ENCODE assay signal across 15 cellular contexts in the genomic region with DNA sequence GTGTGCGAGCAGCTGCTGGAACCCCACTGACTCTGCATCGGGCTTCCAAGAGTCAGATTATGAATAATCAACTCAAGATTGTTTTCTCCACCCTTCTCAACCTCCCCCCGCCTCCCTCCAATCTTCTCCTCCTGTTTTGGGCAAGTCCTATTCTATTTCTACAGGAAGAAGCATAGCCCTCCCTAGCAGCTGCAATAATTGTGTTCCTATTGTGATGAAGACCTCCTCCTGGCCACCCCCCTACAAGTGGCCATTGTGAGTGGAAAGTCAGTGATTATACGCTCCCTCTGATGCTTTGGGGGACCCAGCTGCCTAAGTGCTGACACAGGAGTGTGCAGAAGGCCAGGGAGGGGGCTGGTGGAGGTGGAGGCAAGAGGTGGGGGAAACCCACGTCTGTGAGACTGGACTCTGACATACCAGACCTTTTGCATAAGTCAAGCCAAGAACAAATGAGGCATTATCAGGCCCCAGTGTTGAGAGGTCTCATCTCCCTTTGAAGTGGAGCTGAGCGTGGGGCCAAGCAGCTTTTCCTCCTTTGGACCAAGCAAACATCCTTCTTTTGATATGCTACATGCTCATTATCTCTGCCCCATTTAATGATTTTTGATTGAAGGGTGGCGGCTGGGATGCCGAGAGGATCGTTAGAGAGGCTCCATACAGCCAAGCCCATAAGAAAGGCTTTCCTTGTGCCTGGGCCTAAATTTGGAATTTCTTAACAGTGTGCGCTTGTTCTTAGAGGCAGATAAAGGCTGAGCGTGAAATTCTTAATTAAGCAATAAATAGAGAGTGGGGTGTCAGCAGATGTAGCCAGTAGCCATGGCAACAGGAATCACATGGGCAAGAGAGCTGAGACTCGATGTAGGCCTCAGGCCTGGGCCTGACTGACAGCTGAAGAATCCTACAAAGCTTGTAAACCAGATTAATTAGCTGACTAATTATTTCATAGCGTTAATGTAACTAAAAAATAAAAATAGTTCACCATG.
DNase-seq lines count a peak whose midpoint lies in the region; ATAC-seq and TF ChIP-seq lines count a peak whose summit lies in the region.
"Had no signal": no experiment of that assay in that cellular context is flagged by ENCODE, and none has a peak within 500 bp of the region (broad histone marks: within the 10 kb centered on the region; RNA-seq: fewer than 3 reads in every experiment).

No MANE protein-coding gene starts in this region.

- no peak for TF ChIP-seq CTCF in neural crest cell (conservative IDR thresholded peaks at IDR 0.05)
- TF ChIP-seq CTCF in colonic mucosa (IDR thresholded peaks at IDR 0.05), result no peak
- no peak for TF ChIP-seq CTCF in left ventricle myocardium inferior (IDR thresholded peaks at IDR 0.05; ENCODE audit: borderline replicate concordance)

- no peaks in the 10 kb centered on the region for H3K9me3 ChIP-seq in HUES48 (ENCODE audit: control insufficient read depth, insufficient read depth, low read length)
- no peaks in the 10 kb centered on the region for H3K9me3 ChIP-seq in colonic mucosa
- no peaks in the 10 kb centered on the region for H3K9me3 ChIP-seq in left ventricle myocardium inferior (replicated peaks)
- H3K9me3 ChIP-seq: adrenal gland had no signal

- H3K4me1 ChIP-seq in HUES48 (ENCODE audit: control insufficient read depth, insufficient read depth, low read length), result peaks cover 20% of the 10 kb centered on the region; the same call in 1 of the 2 replicates
- no peaks in the 10 kb centered on the region for H3K4me1 ChIP-seq in colonic mucosa
- H3K4me1 ChIP-seq in left ventricle myocardium inferior, result no peaks in the 10 kb centered on the region
- H3K4me1 ChIP-seq: adrenal gland had no signal

- DNase-seq in NCI-H748 treated with DMSO at 0.1 percent for 48 hours (lab: John Stamatoyannopoulos, UW) (peak; percentile 89), epidermal melanocyte (ENCODE audit: insufficient read length, low spot score) (peak; percentile 71), neural crest cell (ENCODE audit: low read depth, low spot score) (peak; percentile 65), left lobe of liver (ENCODE audit: low spot score) (no peak), colonic mucosa (no peak), left ventricle myocardium inferior (no peak)
- DNase-seq: adrenal gland; effector memory CD8-positive, alpha-beta T cell; left colon; Right ventricle myocardium superior; stimulated activated CD4-positive, alpha-beta T cell treated with anti-CD3 and anti-CD28 coated beads, Interleukin-4, amount 100 ng/mL, for 1 hour; T-helper 2 cell had no signal

- no peaks in the 10 kb centered on the region for H3K27me3 ChIP-seq in HUES48 (ENCODE audit: control insufficient read depth, insufficient read depth, low read length)
- no peaks in the 10 kb centered on the region for H3K27me3 ChIP-seq in colonic mucosa
- peaks cover 23% of the 10 kb centered on the region for H3K27me3 ChIP-seq in left ventricle myocardium inferior (ENCODE audit: low read depth)
- H3K27me3 ChIP-seq: adrenal gland had no signal

- intact Hi-C loops in colonic mucosa (cut with DNase I), result no loop called here
- intact Hi-C loops in left ventricle myocardium inferior (cut with micrococcal nuclease), result no loop called here

- H3K36me3 ChIP-seq in HUES48 (ENCODE audit: control insufficient read depth, insufficient read depth, low read length) (no peaks in the 10 kb centered on the region), colonic mucosa (no peaks in the 10 kb centered on the region), left ventricle myocardium inferior (no peaks in the 10 kb centered on the region)
- H3K36me3 ChIP-seq: adrenal gland had no signal

- peaks cover 58% of the 10 kb centered on the region for H3K4me1 Mint-ChIP-seq in neural crest cell
- H3K4me1 Mint-ChIP-seq: activated T-helper 17 cell treated with anti-CD3 and anti-CD28 coated beads, Interleukin-2, amount 50 U/mL, for 72 hours had no signal

- no peaks in the 10 kb centered on the region for H3K36me3 Mint-ChIP-seq in neural crest cell (ENCODE audit: low read depth)

- peaks cover 25% of the 10 kb centered on the region for H3K27me3 Mint-ChIP-seq in neural crest cell (ENCODE audit: low read depth)
- H3K27me3 Mint-ChIP-seq: activated T-helper 17 cell treated with anti-CD3 and anti-CD28 coated beads, Interleukin-2, amount 50 U/mL, for 72 hours; effector memory CD8-positive, alpha-beta T cell had no signal

- ATAC-seq in left lobe of liver, result no peak
- ATAC-seq: activated CD4-positive, CD25-positive, alpha-beta regulatory T cell treated with anti-CD3 and anti-CD28 coated beads, Interleukin-2, amount 50 U/mL, for 24 hours; activated T-helper 17 cell treated with anti-CD3 and anti-CD28 coated beads, Interleukin-2, amount 50 U/mL, for 72 hours; effector memory CD8-positive, alpha-beta T cell; left colon had no signal

- peak overlapping the region; percentile 72 for H3K27ac Mint-ChIP-seq in neural crest cell (ENCODE audit: unreplicated experiment)
- H3K27ac Mint-ChIP-seq: activated T-helper 17 cell treated with anti-CD3 and anti-CD28 coated beads, Interleukin-2, amount 50 U/mL, for 72 hours; effector memory CD8-positive, alpha-beta T cell had no signal

- H3K9me3 Mint-ChIP-seq in neural crest cell, result no peaks in the 10 kb centered on the region
- H3K9me3 Mint-ChIP-seq: activated T-helper 17 cell treated with anti-CD3 and anti-CD28 coated beads, Interleukin-2, amount 50 U/mL, for 72 hours; effector memory CD8-positive, alpha-beta T cell had no signal

- no peak overlapping the region for H3K9ac ChIP-seq in HUES48 (ENCODE audit: low read depth, low read length)
- no peak overlapping the region for H3K9ac ChIP-seq in colonic mucosa (ENCODE audit: low read depth in 2 of 2, low read length in 2 of 2)

- H3K4me3 ChIP-seq in HUES48 (ENCODE audit: low read depth, low read length) (no peak overlapping the region), colonic mucosa (no peak overlapping the region), left ventricle myocardium inferior (no peak overlapping the region)
- H3K4me3 ChIP-seq: adrenal gland had no signal

- peak overlapping the region; percentile 78 for H3K4me3 Mint-ChIP-seq in neural crest cell
- H3K4me3 Mint-ChIP-seq: activated T-helper 17 cell treated with anti-CD3 and anti-CD28 coated beads, Interleukin-2, amount 50 U/mL, for 72 hours; effector memory CD8-positive, alpha-beta T cell had no signal

- H3K27ac ChIP-seq in HUES48 (ENCODE audit: low read depth, low read length) (peak overlapping the region; percentile 70), colonic mucosa (no peak overlapping the region), left ventricle myocardium inferior (replicated peaks) (no peak overlapping the region)
- H3K27ac ChIP-seq: adrenal gland had no signal

Comparison
In these comparisons a context has a peak if more than half of its experiments do, and no peak if none do; other contexts are left out.
1. DNase-seq: peak in NCI-H748 treated with DMSO at 0.1 percent for 48 hours (single experiment), epidermal melanocyte (single experiment) and neural crest cell (single experiment); none in left lobe of liver (single experiment), colonic mucosa (single experiment) and left ventricle myocardium inferior (single experiment).